Comparison of ENCODE assay signal across 19 cellular contexts in genomic region chr7:32075612-32076011, GRCh38. TPM values are rescaled to one million over a fixed set of nuclear protein-coding genes. Genes with fewer than 3 reads are reported as not detected.
"Had no signal": no experiment of that assay in that cellular context is flagged by ENCODE, and none has a peak within 500 bp of the region (broad histone marks: within the 10 kb centered on the region; RNA-seq: fewer than 3 reads in every experiment).

No MANE protein-coding gene starts in this region.

- H3K36me3 ChIP-seq: lower lobe of right lung, spleen, thyroid gland had no signal

- H3K9me3 ChIP-seq: lower lobe of right lung, spleen, thyroid gland had no signal

- H3K27me3 ChIP-seq: foreskin keratinocyte, thyroid gland had no signal

- ATAC-seq: foreskin keratinocyte; left colon; lower lobe of right lung; naive thymus-derived CD4-positive, alpha-beta T cell; T-helper 17 cell had no signal

- H3K4me1 ChIP-seq: lower lobe of right lung, thyroid gland had no signal

- H3K27ac ChIP-seq: foreskin keratinocyte, lower lobe of right lung, spleen, thyroid gland had no signal

- DNase-seq: activated B cell treated with CpG ODN at 0.5 μM for 24 hours; activated CD4-positive, alpha-beta memory T cell treated with anti-CD3 and anti-CD28 coated beads for 36 hours; activated CD4-positive, alpha-beta T cell treated with anti-CD3 and anti-CD28 coated beads for 48 hours; activated naive CD4-positive, alpha-beta T cell treated with anti-CD3 and anti-CD28 coated beads for 36 hours; activated naive CD8-positive, alpha-beta T cell treated with anti-CD3 and anti-CD28 coated beads, Interleukin-2, amount 10 ng/mL, durations not matched to agents 7 days and 5 days; activated T-cell treated with anti-CD3 and anti-CD28 coated beads, Interleukin-2, amount 50 U/mL, for 48 hours; dermis blood vessel endothelial cell; effector memory CD4-positive, alpha-beta T cell; foreskin keratinocyte; left colon; lower lobe of right lung; naive thymus-derived CD4-positive, alpha-beta T cell; retina; spleen; stimulated activated CD4-positive, alpha-beta T cell treated with anti-CD3 and anti-CD28 coated beads, Interleukin-4, amount 100 ng/mL, for 1 hour; stimulated activated naive CD4-positive, alpha-beta T cell; SW 1271; T-helper 17 cell; thyroid gland had no signal

- H3K4me3 ChIP-seq: lower lobe of right lung, spleen, thyroid gland had no signal

RNA-seq across cellular contexts. Expression of gene PDE1C, which starts 5.4 kb away (rescaled TPM):
- total RNA-seq: activated B cell treated with CpG ODN at 0.5 μM for 24 hours; activated CD4-positive, alpha-beta memory T cell treated with anti-CD3 and anti-CD28 coated beads for 36 hours; activated naive CD4-positive, alpha-beta T cell treated with anti-CD3 and anti-CD28 coated beads for 36 hours; activated naive CD8-positive, alpha-beta T cell treated with anti-CD3 and anti-CD28 coated beads, Interleukin-2, amount 10 ng/mL, durations not matched to agents 7 days and 5 days; T-helper 17 cell had no signal
- polyA plus RNA-seq: naive thymus-derived CD4-positive, alpha-beta T cell had no signal
